In genomic region chr1:243505986-243506689, GRCh38 we compare ENCODE assay signal across 10 cellular contexts.
DNase-seq lines count a peak whose midpoint lies in the region; ATAC-seq and TF ChIP-seq lines count a peak whose summit lies in the region.
"Had no signal": no experiment of that assay in that cellular context is flagged by ENCODE, and none has a peak within 500 bp of the region (broad histone marks: within the 10 kb centered on the region; RNA-seq: fewer than 3 reads in every experiment).

No MANE protein-coding gene starts in this region.

- H3K36me3 Mint-ChIP-seq in brain, result peaks cover 65% of the 10 kb centered on the region

- H3K9me3 ChIP-seq in smooth muscle cell (replicated peaks; ENCODE audit: low read depth), result no peaks in the 10 kb centered on the region

- peak overlapping the region; percentile 14 for H3K27ac ChIP-seq in smooth muscle cell (ENCODE audit: low read depth)

- no peaks in the 10 kb centered on the region for H3K27me3 ChIP-seq in smooth muscle cell (ENCODE audit: low read depth)

- H3K4me2 ChIP-seq in smooth muscle cell, result no peak overlapping the region

- H3K9ac ChIP-seq in smooth muscle cell (ENCODE audit: low read depth), result no peak overlapping the region

- no peak overlapping the region for H3K4me3 ChIP-seq in smooth muscle cell

- peaks cover 3% of the 10 kb centered on the region for H3K4me1 ChIP-seq in smooth muscle cell (ENCODE audit: low read depth)

- no peaks in the 10 kb centered on the region for H4K20me1 ChIP-seq in smooth muscle cell (ENCODE audit: low read depth)

- TF ChIP-seq CTCF in brain (conservative IDR thresholded peaks at IDR 0.05) (no peak), smooth muscle cell (IDR thresholded peaks at IDR 0.05; ENCODE audit: borderline replicate concordance, insufficient read depth, poor library complexity, severe bottlenecking) (no peak)

- no peak overlapping the region for H2AFZ ChIP-seq in smooth muscle cell (ENCODE audit: low read depth)

- 77% methylated on average over 10 of the region's 10 CpGs for WGBS in smooth muscle cell (ENCODE audit: low lambda C conversion rate)

- peaks cover 2% of the 10 kb centered on the region for H3K27me3 Mint-ChIP-seq in brain
- H3K27me3 Mint-ChIP-seq: activated CD8-positive, alpha-beta T cell treated with anti-CD3 and anti-CD28 coated beads for 36 hours had no signal

- ATAC-seq in GM19452 (IDR thresholded peaks at IDR 0.05; ENCODE audit: unreplicated experiment), result peak; percentile 64
- peak; percentile 59 for ATAC-seq in HG02981 (IDR thresholded peaks at IDR 0.05; ENCODE audit: unreplicated experiment)
- ATAC-seq: activated CD8-positive, alpha-beta T cell treated with anti-CD3 and anti-CD28 coated beads for 36 hours had no signal

- H3F3A ChIP-seq in smooth muscle cell (ENCODE audit: low read depth), result no peaks in the 10 kb centered on the region

- no peaks in the 10 kb centered on the region for H3K36me3 ChIP-seq in smooth muscle cell (ENCODE audit: low read depth)

- DNase-seq in smooth muscle cell (lab: John Stamatoyannopoulos, UW; ENCODE audit: unreplicated experiment) (no peak), SKM-1 treated with dmso at 0.1 percent for 144 hours (lab: John Stamatoyannopoulos, UW; ENCODE audit: unreplicated experiment) (no peak), SKM-1 (lab: John Stamatoyannopoulos, UW; ENCODE audit: unreplicated experiment) (no peak), NCI-H446 (lab: John Stamatoyannopoulos, UW) (no peak), KG1 (lab: John Stamatoyannopoulos, UW) (no peak)
- DNase-seq: activated CD8-positive, alpha-beta T cell treated with anti-CD3 and anti-CD28 coated beads for 36 hours; stimulated activated CD4-positive, alpha-beta T cell treated with anti-CD3 and anti-CD28 coated beads, Interleukin-12 subunit alpha, Interleukin-12 subunit beta, amount 100 ng/mL, for 4 hours had no signal

- no peaks in the 10 kb centered on the region for H3K9me3 Mint-ChIP-seq in brain
- H3K9me3 Mint-ChIP-seq: activated CD8-positive, alpha-beta T cell treated with anti-CD3 and anti-CD28 coated beads for 36 hours had no signal

- H3K79me2 ChIP-seq in smooth muscle cell (ENCODE audit: low read depth), result no peaks in the 10 kb centered on the region

- peaks cover 54% of the 10 kb centered on the region for H3K4me1 Mint-ChIP-seq in brain

- H3K27ac Mint-ChIP-seq in brain, result peak overlapping the region in 4 of 5 experiments; percentile 48 to 95 (median 88)
- H3K27ac Mint-ChIP-seq: activated CD8-positive, alpha-beta T cell treated with anti-CD3 and anti-CD28 coated beads for 36 hours had no signal

- no peak overlapping the region for H3K4me3 Mint-ChIP-seq in brain
- H3K4me3 Mint-ChIP-seq: activated CD8-positive, alpha-beta T cell treated with anti-CD3 and anti-CD28 coated beads for 36 hours had no signal
